21 cellular contexts compared by ENCODE assay signal in the genomic region with DNA sequence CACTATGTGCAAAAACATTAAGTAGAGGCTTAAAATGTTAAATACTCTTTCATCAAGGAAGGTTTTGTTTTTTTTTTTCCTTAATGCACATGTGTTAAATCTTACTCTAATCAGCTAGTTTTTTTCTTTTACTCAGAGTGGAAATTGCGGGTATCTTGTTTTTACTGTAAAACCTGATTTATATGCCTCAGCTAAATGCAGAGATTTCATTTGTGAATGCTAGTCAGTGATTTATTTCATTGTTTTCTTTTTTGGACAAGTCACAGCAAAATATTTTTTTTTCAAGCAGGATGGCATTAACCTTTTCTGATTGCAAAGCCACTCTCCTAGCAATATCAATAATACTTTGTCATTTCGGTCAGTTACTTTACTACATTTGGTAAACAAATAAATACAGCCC.
"Had no signal": no experiment of that assay in that cellular context is flagged by ENCODE, and none has a peak within 500 bp of the region (broad histone marks: within the 10 kb centered on the region; RNA-seq: fewer than 3 reads in every experiment).

No MANE protein-coding gene starts in this region.

- H3K9me3 ChIP-seq: adrenal gland, esophagus muscularis mucosa, spleen, tibial nerve had no signal

- H3K4me3 ChIP-seq: adrenal gland, esophagus muscularis mucosa, spleen, tibial nerve had no signal

- ATAC-seq: activated CD4-positive, CD25-positive, alpha-beta regulatory T cell treated with anti-CD3 and anti-CD28 coated beads, Interleukin-2, amount 50 U/mL, for 24 hours; right cardiac atrium; T-cell had no signal

- H3K27me3 ChIP-seq: adrenal gland, esophagus muscularis mucosa, spleen, tibial nerve had no signal

- H3K4me1 ChIP-seq: parathyroid adenoma had no signal

- H2AFZ ChIP-seq: parathyroid adenoma had no signal

- H3K9ac ChIP-seq: parathyroid adenoma had no signal

- DNase-seq: activated CD4-positive, alpha-beta T cell treated with anti-CD3 and anti-CD28 coated beads for 48 hours; activated CD4-positive, alpha-beta T cell treated with anti-CD3 and anti-CD28 coated beads, Interleukin-2, amount 50 U/mL, for 48 hours; activated CD8-positive, alpha-beta memory T cell treated with anti-CD3 and anti-CD28 coated beads for 24 hours; activated effector memory CD4-positive, alpha-beta T cell treated with Interleukin-2 at 50 U/mL for 16 hours; activated naive CD4-positive, alpha-beta T cell treated with Interleukin-2 at 50 U/mL for 16 hours; activated naive CD8-positive, alpha-beta T cell treated with anti-CD3 and anti-CD28 coated beads for 36 hours; aorta; central memory CD4-positive, alpha-beta T cell; endodermal cell; foreskin melanocyte; naive B cell; occipital lobe; spleen; stimulated activated naive CD4-positive, alpha-beta T cell treated with Interleukin-2 at 50 U/mL for 16 hours; T-cell had no signal

- H3K36me3 ChIP-seq: adrenal gland, esophagus muscularis mucosa, spleen, tibial nerve had no signal

- H3K27ac ChIP-seq: esophagus muscularis mucosa, parathyroid adenoma, spleen, tibial nerve had no signal

- H3K79me2 ChIP-seq: parathyroid adenoma had no signal
